Comparison of ENCODE assay signal across 17 cellular contexts in the genomic region with DNA sequence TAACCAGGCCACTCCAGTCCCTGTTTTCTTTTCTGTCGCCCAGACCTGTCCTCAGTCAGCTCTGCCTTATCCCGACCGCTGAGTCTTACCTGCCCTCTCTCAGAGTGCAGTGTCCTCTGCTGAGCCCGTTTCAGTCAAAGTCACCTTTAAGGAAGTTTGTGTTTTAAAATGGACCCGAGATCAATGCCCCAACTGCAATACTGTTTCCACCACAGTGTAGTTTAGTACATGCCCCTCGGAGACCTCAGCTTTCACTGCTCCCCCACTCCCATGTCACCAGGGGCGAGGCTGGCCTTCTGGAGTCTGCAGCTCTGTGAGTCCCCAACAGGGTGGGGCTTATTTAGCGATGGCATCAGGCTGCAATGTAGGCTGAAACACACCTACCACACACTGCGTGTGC.
A peak's percentile ranks its signal among the peaks of the same experiment; 100 is the strongest.
DNase-seq lines count a peak whose midpoint lies in the region; FAIRE-seq and TF ChIP-seq lines count a peak whose summit lies in the region.
"Had no signal": no experiment of that assay in that cellular context is flagged by ENCODE, and none has a peak within 500 bp of the region (broad histone marks: within the 10 kb centered on the region; RNA-seq: fewer than 3 reads in every experiment).

No MANE protein-coding gene starts in this region.

- no peak for TF ChIP-seq RAD21 in H1 (IDR thresholded peaks at IDR 0.05 in 1 of 2, conservative IDR thresholded peaks at IDR 0.05 in 1 of 2; ENCODE audit: low read depth in 2 of 2, low read length in 2 of 2)

- no peak overlapping the region for H3K23ac ChIP-seq in H1 (ENCODE audit: insufficient read length)
- H3K23ac ChIP-seq in mesenchymal stem cell (ENCODE audit: low read length in 2 of 2) = no peak overlapping the region
- no peak overlapping the region for H3K23ac ChIP-seq in trophoblast cell (ENCODE audit: low read length)

- no peak for TF ChIP-seq EP300 in H1 (IDR thresholded peaks at IDR 0.05; ENCODE audit: borderline replicate concordance in 1 of 2, low read depth in 2 of 2, low read length in 2 of 2)

- no peak for FAIRE-seq in H1 (lab: Jason Lieb, UNC)
- FAIRE-seq: G401.6, GM12892, GM19239 had no signal

- H3K14ac ChIP-seq in H1 (ENCODE audit: insufficient read length) (no peak overlapping the region), mesenchymal stem cell (ENCODE audit: low read length in 2 of 2) (no peak overlapping the region), trophoblast cell (ENCODE audit: low read length) (no peak overlapping the region)

- no peak overlapping the region for H2AK5ac ChIP-seq in H1 (ENCODE audit: low read depth, low read length)
- no peak overlapping the region for H2AK5ac ChIP-seq in mesenchymal stem cell (ENCODE audit: low read length, severe bottlenecking)
- no peak overlapping the region for H2AK5ac ChIP-seq in trophoblast cell (ENCODE audit: low read length)

- H3K23me2 ChIP-seq in H1 (ENCODE audit: low read depth, low read length) = no peaks in the 10 kb centered on the region

- H3K27me3 ChIP-seq in H1 (replicated peaks in 1 of 4; ENCODE audit: control insufficient read depth in 3 of 4, extremely low read depth in 1 of 4, insufficient read depth in 3 of 4, low read length in 3 of 4) (0 out of 7 replicates have a peak, but pooled peaks cover 0 to under 1% (median 0%) of the 10 kb centered on the region in 4 experiments), mesenchymal stem cell (ENCODE audit: control insufficient read depth in 1 of 2, insufficient read depth in 1 of 2, low read length in 2 of 2) (peaks cover 0 to 4% of the 10 kb centered on the region in 2 experiments), trophoblast cell (ENCODE audit: insufficient read depth, low read length) (no peaks in the 10 kb centered on the region)

- H3K79me2 ChIP-seq in H1 (ENCODE audit: control insufficient read depth in 1 of 2, insufficient read depth in 2 of 2, low read length in 2 of 2) (no peaks in the 10 kb centered on the region), trophoblast cell (ENCODE audit: control insufficient read depth, insufficient read depth, low read length, poor library complexity) (no peaks in the 10 kb centered on the region)

- H3K36me3 ChIP-seq in H1 (ENCODE audit: control insufficient read depth in 2 of 4, insufficient read depth in 4 of 4, low read length in 3 of 4) (no peaks in the 10 kb centered on the region), mesenchymal stem cell (ENCODE audit: control insufficient read depth in 1 of 2, insufficient read depth in 2 of 2, low read depth in 1 of 2, low read length in 2 of 2) (no peaks in the 10 kb centered on the region), trophoblast cell (ENCODE audit: control insufficient read depth in 1 of 2, insufficient read depth in 2 of 2, low read length in 2 of 2) (no peaks in the 10 kb centered on the region)

- H3K9me3 ChIP-seq in H1 (ENCODE audit: insufficient read depth in 2 of 2, low read depth in 1 of 2, low read length in 1 of 2) (no peaks in the 10 kb centered on the region), mesenchymal stem cell (ENCODE audit: control insufficient read depth, low read length) (no peaks in the 10 kb centered on the region), trophoblast cell (ENCODE audit: insufficient read depth, low read depth, low read length) (peaks cover 2% of the 10 kb centered on the region)

- no peak overlapping the region for H3K18ac ChIP-seq in H1 (ENCODE audit: extremely low read depth, low read length)
- no peak overlapping the region for H3K18ac ChIP-seq in mesenchymal stem cell (ENCODE audit: low read depth in 1 of 2, low read length in 2 of 2)
- no peak overlapping the region for H3K18ac ChIP-seq in trophoblast cell (ENCODE audit: low read length)

- WGBS in H1 (ENCODE audit: extremely low coverage in 1 of 2, insufficient coverage in 1 of 2, insufficient read length in 1 of 2, insufficient replicate concordance in 2 of 2, low coverage in 1 of 2, low lambda C conversion rate in 2 of 2, missing lambda C conversion rate in 1 of 2), 2 experiments = 90% methylated on average over 9 of the region's 9 CpGs; no CpG with 5 or more reads in 1 of the 2 experiments
- WGBS in mesenchymal stem cell = 91% methylated on average over 8 of the region's 9 CpGs
- no CpG with 5 or more reads among the region's 9 CpGs for WGBS in trophoblast cell (ENCODE audit: extremely low coverage, insufficient coverage, insufficient read length)

- H4K12ac ChIP-seq in trophoblast cell (ENCODE audit: low read depth, low read length) = no peak overlapping the region

- H4K8ac ChIP-seq in H1 (ENCODE audit: extremely low read depth, insufficient read depth, low read length) (no peak overlapping the region), mesenchymal stem cell (ENCODE audit: low read length) (no peak overlapping the region), trophoblast cell (ENCODE audit: low read depth, low read length) (no peak overlapping the region)

- no peak for TF ChIP-seq POLR2A in H1 (IDR thresholded peaks at IDR 0.05; ENCODE audit: control extremely low read depth in 1 of 2, low read depth in 2 of 2, low read length in 2 of 2)

- H3K4me1 ChIP-seq in H1 (replicated peaks in 1 of 4; ENCODE audit: control insufficient read depth in 3 of 4, insufficient read depth in 4 of 4, low read length in 3 of 4) (peaks cover 0 to 3% (median 0%) of the 10 kb centered on the region in 4 experiments; a peak in 1 of 7 replicates), mesenchymal stem cell (ENCODE audit: control insufficient read depth, insufficient read depth, low read depth, low read length) (no peaks in the 10 kb centered on the region), trophoblast cell (ENCODE audit: control insufficient read depth in 1 of 2, insufficient read depth in 2 of 2, low read length in 2 of 2) (no peaks in the 10 kb centered on the region)

- H3K4ac ChIP-seq in H1 (replicated peaks; ENCODE audit: insufficient read length, low read depth, low read length) (no peak overlapping the region), mesenchymal stem cell (ENCODE audit: low read depth in 1 of 2, low read length in 2 of 2) (no peak overlapping the region), trophoblast cell (ENCODE audit: low read depth, low read length) (no peak overlapping the region)

- no peak overlapping the region for H3K9ac ChIP-seq in H1 (replicated peaks in 1 of 4; ENCODE audit: extremely low read depth in 1 of 4, low read depth in 3 of 4, low read length in 3 of 4)
- H3K9ac ChIP-seq in mesenchymal stem cell (ENCODE audit: low read length) = no peak overlapping the region
- H3K9ac ChIP-seq in trophoblast cell (ENCODE audit: low read length) = no peak overlapping the region
- H3K9ac ChIP-seq: GM23248 had no signal

- H4K91ac ChIP-seq in H1 (replicated peaks; ENCODE audit: insufficient read length, low read length) (no peak overlapping the region), mesenchymal stem cell (ENCODE audit: low read length) (peak overlapping the region; percentile 41), trophoblast cell (ENCODE audit: low read depth, low read length) (no peak overlapping the region)

- H2BK12ac ChIP-seq in H1 (ENCODE audit: low read depth, low read length) (no peak overlapping the region), mesenchymal stem cell (ENCODE audit: low read length in 2 of 2) (no peak overlapping the region), trophoblast cell (ENCODE audit: low read length) (no peak overlapping the region)

- H2AFZ ChIP-seq in H1 (ENCODE audit: low read length) = no peak overlapping the region
- H2AFZ ChIP-seq in mesenchymal stem cell (ENCODE audit: low read depth, low read length) = no peak overlapping the region
- H2AFZ ChIP-seq in trophoblast cell (ENCODE audit: insufficient read depth, low read length, poor library complexity) = no peak overlapping the region
- H2AFZ ChIP-seq: GM23248 had no signal

- no peak overlapping the region for H3K4me3 ChIP-seq in H1 (ENCODE audit: extremely low read depth in 1 of 4, insufficient read depth in 2 of 4, low read depth in 3 of 4, low read length in 4 of 4)
- H3K4me3 ChIP-seq in mesenchymal stem cell (ENCODE audit: insufficient read depth in 1 of 2, low read depth in 1 of 2, low read length in 2 of 2) = no peak overlapping the region
- H3K4me3 ChIP-seq in trophoblast cell (ENCODE audit: low read depth, low read length) = peak overlapping the region; percentile 7
- H3K4me3 ChIP-seq: GM23248 had no signal

- 0 out of 2 replicates have a peak overlapping the region, but pooled peaks have one; percentile 36 for H2BK15ac ChIP-seq in H1 (ENCODE audit: low read length)
- H2BK15ac ChIP-seq in mesenchymal stem cell (ENCODE audit: low read depth, poor library complexity, severe bottlenecking) = no peak overlapping the region

- DNase-seq in H1 (ENCODE audit: low read depth in 1 of 2, low spot score in 2 of 2) = no peak
- no peak for DNase-seq in mesenchymal stem cell
- DNase-seq in trophoblast cell = no peak
- DNase-seq in G401 (ENCODE audit: low spot score) = no peak
- no peak for DNase-seq in NCI-H524 (lab: John Stamatoyannopoulos, UW)
- no peak for DNase-seq in NK-92 (lab: John Stamatoyannopoulos, UW; ENCODE audit: unreplicated experiment)
- DNase-seq: C1 segment of cervical spinal cord; Calu3; CD4-positive, alpha-beta memory T cell; COR-L47; DMS53; DMS79 treated with DMSO at 0.1 percent for 48 hours; GM23248; HCEC 1CT had no signal

- no peak overlapping the region for H3K56ac ChIP-seq in H1 (replicated peaks; ENCODE audit: insufficient read length, low read depth, low read length)

- no peak overlapping the region for H2BK120ac ChIP-seq in H1 (replicated peaks; ENCODE audit: low read depth, low read length)
- no peak overlapping the region for H2BK120ac ChIP-seq in mesenchymal stem cell (ENCODE audit: low read depth, low read length)
- no peak overlapping the region for H2BK120ac ChIP-seq in trophoblast cell (ENCODE audit: insufficient read depth, low read length, poor library complexity)

- H3K27ac ChIP-seq in H1 (ENCODE audit: low read depth, low read length) = no peak overlapping the region
- H3K27ac ChIP-seq in mesenchymal stem cell (ENCODE audit: low read length, poor library complexity, severe bottlenecking) = no peak overlapping the region
- H3K27ac ChIP-seq in trophoblast cell (ENCODE audit: low read depth, low read length) = no peak overlapping the region
- H3K27ac ChIP-seq: GM23248 had no signal

- no peak overlapping the region for H2BK5ac ChIP-seq in H1 (ENCODE audit: low read depth, low read length)
- H2BK5ac ChIP-seq in mesenchymal stem cell (ENCODE audit: low read depth, low read length, poor library complexity, severe bottlenecking) = no peak overlapping the region
- H2BK5ac ChIP-seq in trophoblast cell (ENCODE audit: low read depth, low read length, poor library complexity) = no peak overlapping the region

- H3K4me2 ChIP-seq in H1 (ENCODE audit: insufficient read depth in 1 of 2, low read depth in 2 of 2, low read length in 2 of 2) (no peak overlapping the region), mesenchymal stem cell (ENCODE audit: low read length, poor library complexity, severe bottlenecking) (no peak overlapping the region), trophoblast cell (ENCODE audit: low read length) (no peak overlapping the region)

- in situ Hi-C loops in G401 (cut with HindIII; ENCODE audit: low sequenced_read_pairs) = no loop called here

- H4K5ac ChIP-seq in H1 (ENCODE audit: insufficient read length, low read depth, low read length) = no peak overlapping the region

- TF ChIP-seq CTCF in H1 (IDR thresholded peaks at IDR 0.05; ENCODE audit: control extremely low read depth in 1 of 3, insufficient read depth in 1 of 3, low read depth in 1 of 3, low read length in 3 of 3) = no peak

- no peaks in the 10 kb centered on the region for H4K20me1 ChIP-seq in H1 (replicated peaks in 1 of 2; ENCODE audit: control insufficient read depth in 1 of 2, insufficient read depth in 2 of 2, low read length in 2 of 2)

- H3K79me1 ChIP-seq in H1 (ENCODE audit: low read depth, low read length) = no peaks in the 10 kb centered on the region
- H3K79me1 ChIP-seq in mesenchymal stem cell (replicated peaks; ENCODE audit: low read length, poor library complexity, severe bottlenecking) = no peaks in the 10 kb centered on the region
- no peaks in the 10 kb centered on the region for H3K79me1 ChIP-seq in trophoblast cell (ENCODE audit: low read length)

- CTCF ChIA-PET in H1 (lab: Charles Lee; ENCODE audit: partially characterized antibody) = interaction anchor here (0.8 to 1.9 kb wide), 2 partner anchors 11 to 16 kb away, joined by 3 read pairs; no protein-coding TSS in a partner anchor

- no peak overlapping the region for H2BK20ac ChIP-seq in H1 (ENCODE audit: low read length)

- POLR2A ChIA-PET in H1 (lab: Charles Lee; ENCODE audit: partially characterized antibody) = no interaction called here
